In genomic region chr14:35814371-35815005, GRCh38 we compare ENCODE assay signal across 8 cellular contexts. TPM values are rescaled to one million over a fixed set of nuclear protein-coding genes. Genes with fewer than 3 reads are reported as not detected.
DNase-seq lines count a peak whose midpoint lies in the region; ATAC-seq and TF ChIP-seq lines count a peak whose summit lies in the region.

No MANE protein-coding gene starts in this region.

- H3K9me3 ChIP-seq in OCI-LY7 (ENCODE audit: low read length), result no peaks in the 10 kb centered on the region

- H3K9me3 Mint-ChIP-seq in progenitor cell of endocrine pancreas (ENCODE audit: low read depth), result no peaks in the 10 kb centered on the region

- H3K4me3 ChIP-seq in OCI-LY7 (ENCODE audit: low read depth, low read length, poor library complexity, severe bottlenecking), result no peak overlapping the region
- no peak overlapping the region for H3K4me3 ChIP-seq in fibroblast of villous mesenchyme (ENCODE audit: low read depth, low read length)

- peak; percentile 85 for TF ChIP-seq CTCF in AG09319 (IDR thresholded peaks at IDR 0.05; ENCODE audit: low read depth, low read length)
- TF ChIP-seq CTCF in OCI-LY7 (conservative IDR thresholded peaks at IDR 0.05; ENCODE audit: low read length), result peak; percentile 93
- peak; percentile 84 for TF ChIP-seq CTCF in fibroblast of villous mesenchyme (IDR thresholded peaks at IDR 0.05; ENCODE audit: insufficient read depth, low read depth, low read length)
- TF ChIP-seq CTCF in progenitor cell of endocrine pancreas (IDR thresholded peaks at IDR 0.05; ENCODE audit: unreplicated experiment), result peak; percentile 80

- POLR2A ChIA-PET in OCI-LY7 (lab: Charles Lee), result interaction anchor here (0.6 to 6.2 kb wide), 5 partner anchors 7 to 653 kb away, joined by 3 to 27 read pairs (median 3); partner anchors contain the start of gene BRMS1L

- no peaks in the 10 kb centered on the region for H3K36me3 Mint-ChIP-seq in progenitor cell of endocrine pancreas (ENCODE audit: insufficient read depth)

- H3K4me1 ChIP-seq in OCI-LY7 (ENCODE audit: insufficient read depth, low read length, poor library complexity, severe bottlenecking), result no peaks in the 10 kb centered on the region

- ATAC-seq in GM18868 (IDR thresholded peaks at IDR 0.05; ENCODE audit: unreplicated experiment) (peak; percentile 91), HG03521 (IDR thresholded peaks at IDR 0.05; ENCODE audit: unreplicated experiment) (peak; percentile 72), GM18873 (IDR thresholded peaks at IDR 0.05; ENCODE audit: low FRiP score, unreplicated experiment) (no peak)

- no peak overlapping the region for H3K27ac ChIP-seq in OCI-LY7 (ENCODE audit: low read depth, low read length, poor library complexity, severe bottlenecking)

- no peaks in the 10 kb centered on the region for H3K79me2 ChIP-seq in OCI-LY7 (ENCODE audit: insufficient read depth, low read depth, low read length)

- no peak overlapping the region for H3K4me3 Mint-ChIP-seq in progenitor cell of endocrine pancreas (ENCODE audit: low read depth)

- intact Hi-C loops in OCI-LY7 (cut with micrococcal nuclease; ENCODE audit: unreplicated experiment), result loop anchor here (5.0 kb wide), 1 partner anchor 377 kb away; no protein-coding TSS in a partner anchor

- H3K36me3 ChIP-seq in OCI-LY7 (ENCODE audit: insufficient read depth, low read length), result no peaks in the 10 kb centered on the region

- H3K4me2 ChIP-seq in OCI-LY7 (ENCODE audit: low read length), result no peak overlapping the region

- no peak overlapping the region for H2AFZ ChIP-seq in OCI-LY7 (ENCODE audit: low read length)

- no peaks in the 10 kb centered on the region for H3K9me2 ChIP-seq in OCI-LY7 (ENCODE audit: insufficient read depth, low read length)

- H3K27ac Mint-ChIP-seq in progenitor cell of endocrine pancreas, result no peak overlapping the region

- CTCF ChIA-PET in OCI-LY7 (lab: Charles Lee; ENCODE audit: unreplicated experiment), result no interaction called here

- H3K4me1 Mint-ChIP-seq in progenitor cell of endocrine pancreas (ENCODE audit: low read depth), result no peaks in the 10 kb centered on the region

- BruUV-seq in OCI-LY7 (replicated peaks; lab: Mats Ljungman, UMichigan), result no TSS peak

- H3K27me3 Mint-ChIP-seq in progenitor cell of endocrine pancreas, result no peaks in the 10 kb centered on the region

- H4K20me1 ChIP-seq in OCI-LY7 (ENCODE audit: insufficient read depth, low read length), result no peaks in the 10 kb centered on the region

- DNase-seq in AG09319 (ENCODE audit: extremely low read depth, low read depth) (no peak), OCI-LY7 (ENCODE audit: low spot score) (peak; percentile 72), activated T-cell treated with anti-CD3 and anti-CD28 coated beads for 24 hours (ENCODE audit: low read depth) (peak; percentile 68), fibroblast of villous mesenchyme (ENCODE audit: low read depth) (peak; percentile 57), progenitor cell of endocrine pancreas (ENCODE audit: low spot score, unreplicated experiment) (peak; percentile 48)

RNA-seq across cellular contexts. Expression of gene RALGAPA1, which starts 5.4 kb away (rescaled TPM):
- 25.5 and 27.6 TPM in 2 replicates for total RNA-seq in OCI-LY7 (2014; rRNA removed; shearing (Covaris generic))
- 36.5 and 39.0 TPM in 2 replicates for total RNA-seq in OCI-LY7 (2022)
- total RNA-seq in fibroblast of villous mesenchyme, result 42.2 and 57.9 TPM in 2 replicates
- total RNA-seq in progenitor cell of endocrine pancreas, result 57.0 and 58.7 TPM in 2 replicates

RNA-seq across cellular contexts. Expression of gene BRMS1L, which starts 11.7 kb away (rescaled TPM):
- 4.5 and 7.8 TPM in 2 replicates for total RNA-seq in OCI-LY7 (2014; rRNA removed; shearing (Covaris generic))
- 5.7 and 8.1 TPM in 2 replicates for total RNA-seq in OCI-LY7 (2022)
- total RNA-seq in fibroblast of villous mesenchyme, result 4.2 and 5.6 TPM in 2 replicates
- total RNA-seq in progenitor cell of endocrine pancreas, result 11.6 and 13.1 TPM in 2 replicates
